26 cellular contexts compared by ENCODE assay signal in the genomic region with DNA sequence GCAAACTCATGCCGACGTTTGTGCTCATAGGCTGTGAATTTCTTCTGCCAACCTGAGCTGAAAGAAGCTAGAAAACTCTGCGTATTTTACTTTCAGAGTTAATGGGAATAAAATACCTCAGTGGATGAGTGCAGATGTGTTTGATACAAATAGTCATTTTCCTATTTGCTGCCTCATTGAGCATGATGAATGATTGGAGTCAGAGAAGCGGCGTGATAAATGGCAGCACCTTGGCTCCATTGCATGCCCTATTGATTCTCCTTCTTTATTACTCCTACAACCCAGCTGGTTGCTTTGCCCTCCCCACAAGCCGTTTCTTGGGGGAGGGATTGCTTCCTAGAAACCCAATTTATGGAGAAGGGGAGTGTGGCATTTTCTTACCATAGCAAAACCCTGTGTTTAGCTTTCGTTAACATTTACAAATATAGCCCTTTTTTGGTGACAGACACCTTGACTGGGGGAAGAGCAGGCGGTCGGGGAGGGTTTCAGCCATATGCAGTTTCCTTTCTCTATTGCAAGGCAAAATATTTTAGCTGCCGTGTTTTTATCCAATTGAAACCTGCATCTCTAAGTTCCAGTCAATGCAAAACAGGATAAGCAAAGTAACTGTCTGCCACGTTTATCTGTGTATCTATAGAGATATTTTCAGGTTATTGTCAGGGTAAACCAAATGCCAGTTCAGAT.
DNase-seq lines count a peak whose midpoint lies in the region; ATAC-seq, FAIRE-seq and TF ChIP-seq lines count a peak whose summit lies in the region.
"Had no signal": no experiment of that assay in that cellular context is flagged by ENCODE, and none has a peak within 500 bp of the region (broad histone marks: within the 10 kb centered on the region; RNA-seq: fewer than 3 reads in every experiment).

No MANE protein-coding gene starts in this region.

- no peak overlapping the region for H3K9ac ChIP-seq in GM12878 (ENCODE audit: control insufficient read depth, insufficient read depth, low read length)
- H3K9ac ChIP-seq: BLaER1 had no signal

- in situ Hi-C loops in GM12878 (cut with MboI) = no loop called here

- no TSS peak for BruUV-seq in GM12878 (replicated peaks; lab: Mats Ljungman, UMichigan)

- peak overlapping the region; percentile 88; the same call in 1 of the 2 replicates for H2AFZ ChIP-seq in GM23338
- peak overlapping the region; percentile 17; the same call in 1 of the 2 replicates for H2AFZ ChIP-seq in GM12878 (ENCODE audit: control insufficient read depth, low read depth, low read length)

- no peak for TF ChIP-seq RAD21 in GM12878 (IDR thresholded peaks at IDR 0.05; ENCODE audit: insufficient read depth, low read depth, low read length)

- SMC1A ChIA-PET in GM12878 (lab: Charles Lee; ENCODE audit: uncharacterized antibody, unreplicated experiment) = interaction anchor here (0.7 to 3.3 kb wide), 7 partner anchors 9 to 399 kb away, joined by 3 to 34 read pairs (median 4); no protein-coding TSS in a partner anchor

- RAD21 ChIA-PET in GM12878 (lab: Charles Lee; ENCODE audit: unreplicated experiment) = interaction anchor here (0.7 to 2.5 kb wide), 6 partner anchors 8 to 182 kb away, joined by 3 to 7 read pairs (median 3); no protein-coding TSS in a partner anchor

- H3K79me2 ChIP-seq in GM23338 (replicated peaks; ENCODE audit: insufficient read depth) (no peaks in the 10 kb centered on the region), GM12878 (ENCODE audit: control insufficient read depth, insufficient read depth, low read length) (no peaks in the 10 kb centered on the region)

- H3K4me1 ChIP-seq in GM23338 (ENCODE audit: insufficient read depth) (no peaks in the 10 kb centered on the region), GM12878 (ENCODE audit: control insufficient read depth, insufficient read depth, low read length) (no peaks in the 10 kb centered on the region)
- H3K4me1 ChIP-seq: adrenal gland, body of pancreas, Caco-2, gastrocnemius medialis, upper lobe of right lung had no signal

- no peaks in the 10 kb centered on the region; the same call in 2 of the 3 replicates for H3K9me3 Mint-ChIP-seq in GM23338
- H3K9me3 Mint-ChIP-seq: activated T-cell treated with anti-CD3 and anti-CD28 coated beads, Interleukin-2, amount 50 U/mL, for 72 hours had no signal

- CTCF ChIA-PET in GM12878 (lab: Yijun Ruan, JAX) = interaction anchor here (1.0 to 3.0 kb wide), 8 partner anchors 8 to 399 kb away, joined by 3 to 15 read pairs (median 5); no protein-coding TSS in a partner anchor

- H3F3A ChIP-seq in GM23338 (replicated peaks; ENCODE audit: low read depth) = no peaks in the 10 kb centered on the region

- no peak for TF ChIP-seq EP300 in GM12878 (IDR thresholded peaks at IDR 0.05; ENCODE audit: borderline replicate concordance in 1 of 2, control insufficient read depth in 1 of 2, low read depth in 2 of 2, low read length in 2 of 2)

- H4K20me1 ChIP-seq in GM23338 (replicated peaks; ENCODE audit: insufficient read depth) (no peaks in the 10 kb centered on the region), GM12878 (ENCODE audit: control insufficient read depth, insufficient read depth) (no peaks in the 10 kb centered on the region)
- H4K20me1 ChIP-seq: BLaER1 had no signal

- intact Hi-C loops in GM12878 (cut with micrococcal nuclease; ENCODE audit: unreplicated experiment) = loop anchor here (5.0 to 10.0 kb wide), 2 partner anchors 106 to 293 kb away; no protein-coding TSS in a partner anchor

- no peak for FAIRE-seq in GM12878 (lab: Jason Lieb, UNC)
- FAIRE-seq: RCC 7860 had no signal

- no peaks in the 10 kb centered on the region for H3K36me3 Mint-ChIP-seq in GM23338 (ENCODE audit: low read depth)
- H3K36me3 Mint-ChIP-seq: activated CD8-positive, alpha-beta memory T cell treated with anti-CD3 and anti-CD28 coated beads, Interleukin-2, amount 10 ng/mL, durations not matched to agents 7 days and 5 days; naive B cell; stimulated activated naive B cell treated with anti-CD40 and anti-IgM and Interleukin-4, amounts not matched to agents 10 μg/mL and 1 μg/mL and 100 μg/mL, for 72 hours had no signal

- no peak for TF ChIP-seq CTCF in GM23338 (conservative IDR thresholded peaks at IDR 0.05; ENCODE audit: low read depth in 2 of 2)
- TF ChIP-seq CTCF in GM12878 (IDR thresholded peaks at IDR 0.05 in 2 of 3, conservative IDR thresholded peaks at IDR 0.05 in 1 of 3; ENCODE audit: control insufficient read depth in 2 of 3, extremely low read depth in 1 of 3, insufficient read depth in 1 of 3, low read depth in 3 of 3, low read length in 3 of 3) = no peak

- H3K27me3 ChIP-seq in GM23338 (ENCODE audit: insufficient read depth) (no peaks in the 10 kb centered on the region), GM12878 (replicated peaks in 1 of 2; ENCODE audit: control insufficient read depth in 2 of 2, insufficient read depth in 2 of 2, low read length in 1 of 2) (no peaks in the 10 kb centered on the region)
- H3K27me3 ChIP-seq: adrenal gland, BLaER1, body of pancreas, gastrocnemius medialis, upper lobe of right lung had no signal

- ATAC-seq in GM23338 = no peak
- ATAC-seq in GM12878 = no peak
- no peak for ATAC-seq in HG03039 (IDR thresholded peaks at IDR 0.05; ENCODE audit: unreplicated experiment)
- ATAC-seq in GM18858 (IDR thresholded peaks at IDR 0.05; ENCODE audit: unreplicated experiment) = no peak
- ATAC-seq: activated CD8-positive, alpha-beta memory T cell treated with anti-CD3 and anti-CD28 coated beads, Interleukin-2, amount 10 ng/mL, durations not matched to agents 7 days and 5 days; activated T-cell treated with anti-CD3 and anti-CD28 coated beads, Interleukin-2, amount 50 U/mL, for 72 hours; body of pancreas; gastrocnemius medialis; stimulated activated naive B cell treated with anti-CD40 and anti-IgM and Interleukin-4, amounts not matched to agents 10 μg/mL and 1 μg/mL and 100 μg/mL, for 72 hours; upper lobe of right lung had no signal

- H3K27ac Mint-ChIP-seq in GM23338 = no peak overlapping the region
- H3K27ac Mint-ChIP-seq: activated CD8-positive, alpha-beta memory T cell treated with anti-CD3 and anti-CD28 coated beads, Interleukin-2, amount 10 ng/mL, durations not matched to agents 7 days and 5 days; activated T-cell treated with anti-CD3 and anti-CD28 coated beads, Interleukin-2, amount 50 U/mL, for 72 hours; stimulated activated naive B cell treated with anti-CD40 and anti-IgM and Interleukin-4, amounts not matched to agents 10 μg/mL and 1 μg/mL and 100 μg/mL, for 72 hours had no signal

- H3K27ac ChIP-seq in GM23338 (ENCODE audit: low read depth) (no peak overlapping the region), GM12878 (ENCODE audit: control insufficient read depth, insufficient read depth) (no peak overlapping the region)
- H3K27ac ChIP-seq: adrenal gland, BLaER1, body of pancreas, gastrocnemius medialis, upper lobe of right lung had no signal

- H3K4me1 Mint-ChIP-seq in GM23338 = no peaks in the 10 kb centered on the region; the same call in 2 of the 3 replicates
- H3K4me1 Mint-ChIP-seq: activated CD8-positive, alpha-beta memory T cell treated with anti-CD3 and anti-CD28 coated beads, Interleukin-2, amount 10 ng/mL, durations not matched to agents 7 days and 5 days; naive B cell; stimulated activated naive B cell treated with anti-CD40 and anti-IgM and Interleukin-4, amounts not matched to agents 10 μg/mL and 1 μg/mL and 100 μg/mL, for 72 hours had no signal

- WGBS in GM12878 (ENCODE audit: insufficient coverage, insufficient replicate concordance, low lambda C conversion rate, missing lambda C conversion rate) = 49% methylated on average over 11 of the region's 11 CpGs

- H3K4me3 Mint-ChIP-seq in GM23338 = no peak overlapping the region
- H3K4me3 Mint-ChIP-seq: activated CD8-positive, alpha-beta memory T cell treated with anti-CD3 and anti-CD28 coated beads, Interleukin-2, amount 10 ng/mL, durations not matched to agents 7 days and 5 days; activated T-cell treated with anti-CD3 and anti-CD28 coated beads, Interleukin-2, amount 50 U/mL, for 72 hours; naive B cell; stimulated activated naive B cell treated with anti-CD40 and anti-IgM and Interleukin-4, amounts not matched to agents 10 μg/mL and 1 μg/mL and 100 μg/mL, for 72 hours had no signal

- no peaks in the 10 kb centered on the region for H3K9me3 ChIP-seq in GM12878 (replicated peaks; ENCODE audit: control insufficient read depth, insufficient read depth, low read length)
- H3K9me3 ChIP-seq: adrenal gland, BLaER1, body of pancreas, Caco-2, gastrocnemius medialis, upper lobe of right lung had no signal

- H3K9me2 ChIP-seq in GM23338 (ENCODE audit: insufficient read depth) = no peaks in the 10 kb centered on the region

- no peak overlapping the region for H3K4me2 ChIP-seq in GM23338
- no peak overlapping the region for H3K4me2 ChIP-seq in GM12878 (ENCODE audit: control insufficient read depth, insufficient read depth)
- H3K4me2 ChIP-seq: BLaER1 had no signal

- TF ChIP-seq POLR2A in GM12878 (IDR thresholded peaks at IDR 0.05; ENCODE audit: low read depth, low read length) = no peak

- DNase-seq in GM23338 (ENCODE audit: low spot score) = no peak
- DNase-seq in NCI-H146 (lab: John Stamatoyannopoulos, UW) = peak; percentile 86
- peak; percentile 55 for DNase-seq in NCI-H345 (lab: John Stamatoyannopoulos, UW)
- DNase-seq in GM12878 (ENCODE audit: low read depth, low spot score) = no peak
- DNase-seq in GM19238 (ENCODE audit: insufficient read length, low spot score) = no peak
- DNase-seq: activated CD4-positive, CD25-positive, alpha-beta regulatory T cell; activated CD8-positive, alpha-beta memory T cell treated with anti-CD3 and anti-CD28 coated beads, Interleukin-2, amount 10 ng/mL, durations not matched to agents 7 days and 5 days; activated naive CD4-positive, alpha-beta T cell treated with Interleukin-2 at 50 U/mL for 16 hours; activated T-cell treated with anti-CD3 and anti-CD28 coated beads, Interleukin-2, amount 50 U/mL, for 72 hours; adrenal gland; body of pancreas; Caco-2; gastrocnemius medialis; hippocampal formation; IMR-90; naive B cell; NCI-H1048; NCI-H510A; stimulated activated CD4-positive, alpha-beta T cell treated with anti-CD3 and anti-CD28 coated beads, Interleukin-15, amount 100 ng/mL, for 24 hours; stimulated activated naive B cell treated with anti-CD40 and anti-IgM and Interleukin-4, amounts not matched to agents 10 μg/mL and 1 μg/mL and 100 μg/mL, for 72 hours; T-helper 1 cell; upper lobe of right lung had no signal

- no peaks in the 10 kb centered on the region for H3K27me3 Mint-ChIP-seq in GM23338 (ENCODE audit: insufficient read depth, low read depth, poor library complexity)
- H3K27me3 Mint-ChIP-seq: naive B cell had no signal

- POLR2A ChIA-PET in GM12878 (lab: Charles Lee) = interaction anchor here (1.4 kb wide), 1 partner anchor 16 kb away, joined by 3 read pairs; no protein-coding TSS in a partner anchor

- H3K4me3 ChIP-seq in GM23338 = no peak overlapping the region
- no peak overlapping the region for H3K4me3 ChIP-seq in GM12878
- H3K4me3 ChIP-seq: adrenal gland, BLaER1, body of pancreas, gastrocnemius medialis, upper lobe of right lung had no signal

- H3K36me3 ChIP-seq in GM23338 (ENCODE audit: insufficient read depth) (no peaks in the 10 kb centered on the region), GM12878 (ENCODE audit: control insufficient read depth in 2 of 2, insufficient read depth in 2 of 2, low read length in 1 of 2) (no peaks in the 10 kb centered on the region)
- H3K36me3 ChIP-seq: adrenal gland, BLaER1, gastrocnemius medialis, upper lobe of right lung had no signal

TF ChIP-seq in GM12878, 131 proteins besides CTCF, POLR2A, EP300 and RAD21 (continues in another document):
- TF ChIP-seq FOXK2 (IDR thresholded peaks at IDR 0.05) = no peak
- no peak for TF ChIP-seq CREB1 (IDR thresholded peaks at IDR 0.05; ENCODE audit: low read depth)

Comparison
In these comparisons a context has a peak if more than half of its experiments do, and no peak if none do; other contexts are left out.
1. DNase-seq: peak in NCI-H146 (single experiment) and NCI-H345 (single experiment); none in GM23338 (single experiment), GM12878 (single experiment) and GM19238 (single experiment).